Comparison of ENCODE assay signal across 11 cellular contexts in the genomic region with DNA sequence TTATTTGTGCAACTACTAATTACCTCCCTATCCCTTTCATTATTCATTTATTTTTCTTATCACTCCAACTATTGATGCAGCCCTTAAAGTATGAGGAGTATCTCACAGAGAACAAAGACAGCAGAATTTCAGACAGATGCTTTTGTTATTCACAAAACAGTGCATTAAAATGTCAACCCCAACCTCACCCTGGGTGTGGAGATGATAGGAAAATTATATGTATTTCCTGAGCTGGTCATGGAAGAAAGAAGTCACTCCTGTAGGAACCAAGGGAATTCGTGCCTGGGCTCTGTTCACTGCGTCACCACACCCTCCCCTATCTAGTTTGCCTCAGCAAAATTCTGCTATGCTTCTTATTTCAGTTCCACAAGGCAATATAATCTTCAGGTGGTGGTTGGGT.
"Had no signal": no experiment of that assay in that cellular context is flagged by ENCODE, and none has a peak within 500 bp of the region (broad histone marks: within the 10 kb centered on the region; RNA-seq: fewer than 3 reads in every experiment).

No MANE protein-coding gene starts in this region.

- H3K4me2 ChIP-seq: GM23338 had no signal

- FAIRE-seq: H1, H54 had no signal

- H3K9me3 ChIP-seq: HAP-1 had no signal

- H3K4me3 ChIP-seq: GM23248, GM23338, HAP-1 had no signal

- H3K9ac ChIP-seq: GM23248 had no signal

- H2AFZ ChIP-seq: GM23248, GM23338 had no signal

- H3K36me3 ChIP-seq: HAP-1 had no signal

- DNase-seq: GM23248, GOT3, H7, H9, HCEC 1CT, HFFc6 had no signal

- ATAC-seq: GM23338, HCT116 had no signal

- H3K27ac ChIP-seq: GM23248 had no signal

- H3K4me1 ChIP-seq: HAP-1 had no signal
